37 cellular contexts compared by ENCODE assay signal in the genomic region with DNA sequence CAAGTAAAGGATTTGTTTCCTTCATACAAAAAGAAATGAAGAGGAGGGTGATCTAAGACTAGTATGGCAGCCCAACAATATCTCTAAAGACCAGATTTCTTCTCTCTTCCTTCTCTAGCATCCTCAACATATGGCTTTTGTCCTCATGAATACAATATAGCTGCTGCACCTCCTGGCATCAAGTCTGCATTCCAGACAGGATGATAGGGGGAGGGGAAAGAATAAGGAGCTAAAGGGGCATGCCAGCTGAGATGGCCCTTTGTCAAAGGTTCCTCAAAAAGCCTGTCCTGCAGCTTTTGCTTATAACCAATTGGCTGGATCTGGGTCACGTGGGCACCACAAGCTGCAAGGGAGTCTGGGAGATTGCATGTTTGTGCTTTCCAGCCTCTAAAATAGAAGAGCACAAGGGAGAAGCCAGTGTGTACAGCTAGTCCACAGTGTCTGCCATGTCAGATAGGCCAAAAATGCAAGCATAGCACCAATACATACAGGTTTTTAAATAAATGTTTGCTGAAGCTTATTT.
DNase-seq lines count a peak whose midpoint lies in the region; ATAC-seq, FAIRE-seq and TF ChIP-seq lines count a peak whose summit lies in the region.
"Had no signal": no experiment of that assay in that cellular context is flagged by ENCODE, and none has a peak within 500 bp of the region (broad histone marks: within the 10 kb centered on the region; RNA-seq: fewer than 3 reads in every experiment).

No MANE protein-coding gene starts in this region.

- TF ChIP-seq CTCF in HEK293 (tag by site-specific recombination; IDR thresholded peaks at IDR 0.05) (no peak), astrocyte (IDR thresholded peaks at IDR 0.05; ENCODE audit: insufficient read depth, low read depth, low read length) (no peak), K562 (IDR thresholded peaks at IDR 0.05 in 2 of 3, conservative IDR thresholded peaks at IDR 0.05 in 1 of 3; ENCODE audit: insufficient read depth in 2 of 3, low read depth in 1 of 3, low read length in 3 of 3) (no peak), MM.1S (IDR thresholded peaks at IDR 0.05; ENCODE audit: low read length) (no peak)

- ATAC-seq in K562 = no peak
- ATAC-seq in GM18909 (IDR thresholded peaks at IDR 0.05; ENCODE audit: poor library complexity, unreplicated experiment) = no peak
- ATAC-seq in activated naive CD8-positive, alpha-beta T cell treated with anti-CD3 and anti-CD28 coated beads, Interleukin-2, amount 50 U/mL, for 24 hours = no peak
- ATAC-seq: A549; CD8-positive, alpha-beta T cell had no signal

- H2AFZ ChIP-seq in astrocyte (ENCODE audit: low read depth, low read length) = no peak overlapping the region
- H2AFZ ChIP-seq in K562 (ENCODE audit: low read depth, low read length) = no peak overlapping the region
- no peak overlapping the region for H2AFZ ChIP-seq in MM.1S (ENCODE audit: low read length)

- FAIRE-seq in astrocyte (lab: Jason Lieb, UNC) = peak; percentile 97
- FAIRE-seq in K562 (lab: Jason Lieb, UNC) = no peak
- FAIRE-seq: A204.1, D721Med had no signal

- H3K9me3 ChIP-seq in HEK293 (ENCODE audit: control insufficient read depth, insufficient read depth, low read depth, low read length) (no peaks in the 10 kb centered on the region), astrocyte (ENCODE audit: insufficient read depth, low read depth, low read length) (no peaks in the 10 kb centered on the region), K562 (replicated peaks; ENCODE audit: control insufficient read depth, insufficient read depth, low read depth, low read length) (no peaks in the 10 kb centered on the region), MM.1S (replicated peaks; ENCODE audit: insufficient read depth, low read length) (no peaks in the 10 kb centered on the region)
- H3K9me3 ChIP-seq: A549, BE2C, Caco-2 had no signal

- no peaks in the 10 kb centered on the region for H3K27me3 ChIP-seq in astrocyte (ENCODE audit: insufficient read depth, low read length)
- no peaks in the 10 kb centered on the region for H3K27me3 ChIP-seq in K562 (ENCODE audit: control insufficient read depth in 2 of 2, insufficient read depth in 2 of 2, low read length in 2 of 2)
- H3K27me3 ChIP-seq in MM.1S (replicated peaks; ENCODE audit: insufficient read depth, low read length) = no peaks in the 10 kb centered on the region
- H3K27me3 ChIP-seq: BE2C; BLaER1; BLaER1 treated with 17β-estradiol and CSF1 and Interleukin-3, amounts not matched to agents 10 nM and 100 nM had no signal

- in situ Hi-C loops in K562 (cut with MboI) = no loop called here

- H3F3A ChIP-seq in MM.1S (ENCODE audit: insufficient read depth, low read length) = no peaks in the 10 kb centered on the region

- no peaks in the 10 kb centered on the region for H3K36me3 ChIP-seq in HEK293 (ENCODE audit: control insufficient read depth in 2 of 2, insufficient read depth in 1 of 2, low read length in 2 of 2)
- H3K36me3 ChIP-seq in astrocyte (ENCODE audit: insufficient read depth, low read length) = no peaks in the 10 kb centered on the region
- H3K36me3 ChIP-seq in K562 (ENCODE audit: control insufficient read depth, insufficient read depth, low read length) = no peaks in the 10 kb centered on the region
- no peaks in the 10 kb centered on the region for H3K36me3 ChIP-seq in MM.1S (replicated peaks; ENCODE audit: insufficient read depth, low read length)
- H3K36me3 ChIP-seq: BE2C; BLaER1; BLaER1 treated with 17β-estradiol and CSF1 and Interleukin-3, amounts not matched to agents 10 nM and 100 nM had no signal

- no peak overlapping the region for H3K4me3 Mint-ChIP-seq in astrocyte (ENCODE audit: unreplicated experiment)
- no peak overlapping the region for H3K4me3 Mint-ChIP-seq in activated naive CD8-positive, alpha-beta T cell treated with anti-CD3 and anti-CD28 coated beads, Interleukin-2, amount 50 U/mL, for 24 hours
- H3K4me3 Mint-ChIP-seq: B cell; CD14-positive monocyte; CD4-positive, alpha-beta memory T cell; CD4-positive, alpha-beta T cell; CD4-positive, CD25-positive, alpha-beta regulatory T cell; CD8-positive, alpha-beta memory T cell; CD8-positive, alpha-beta T cell had no signal

- no peaks in the 10 kb centered on the region for H3K9me1 ChIP-seq in K562 (ENCODE audit: control insufficient read depth, insufficient read depth, low read length)

- POLR2A ChIA-PET in HEK293 (lab: Yijun Ruan, JAX) (interaction anchor here (0.6 kb wide), 1 partner anchor 381 kb away, joined by 3 read pairs; no protein-coding TSS in a partner anchor), K562 (lab: Yijun Ruan, JAX) (interaction anchor here (1.4 kb wide), 1 partner anchor 11 kb away, joined by 3 read pairs; no protein-coding TSS in a partner anchor)

- TF ChIP-seq EP300 in Ishikawa (IDR thresholded peaks at IDR 0.05; ENCODE audit: borderline replicate concordance) = no peak
- TF ChIP-seq EP300 in K562 (IDR thresholded peaks at IDR 0.05; ENCODE audit: low read length) = no peak

- H3K9me2 ChIP-seq in MM.1S (replicated peaks; ENCODE audit: insufficient read depth, low read length) = no peaks in the 10 kb centered on the region

- H3K36me3 Mint-ChIP-seq in astrocyte (ENCODE audit: low read depth, unreplicated experiment) = no peaks in the 10 kb centered on the region
- H3K36me3 Mint-ChIP-seq in activated naive CD8-positive, alpha-beta T cell treated with anti-CD3 and anti-CD28 coated beads, Interleukin-2, amount 50 U/mL, for 24 hours (ENCODE audit: low read depth) = no peaks in the 10 kb centered on the region
- H3K36me3 Mint-ChIP-seq: CD14-positive monocyte; CD4-positive, alpha-beta memory T cell; CD4-positive, CD25-positive, alpha-beta regulatory T cell; CD8-positive, alpha-beta T cell had no signal

- H3K9me3 Mint-ChIP-seq in astrocyte (ENCODE audit: unreplicated experiment) = peaks cover 7% of the 10 kb centered on the region
- H3K9me3 Mint-ChIP-seq in activated naive CD8-positive, alpha-beta T cell treated with anti-CD3 and anti-CD28 coated beads, Interleukin-2, amount 50 U/mL, for 24 hours = no peaks in the 10 kb centered on the region
- H3K9me3 Mint-ChIP-seq: CD4-positive, alpha-beta T cell; CD8-positive, alpha-beta memory T cell; CD8-positive, alpha-beta T cell had no signal

- no peak for DNase-seq in astrocyte (ENCODE audit: low read depth)
- no peak for DNase-seq in K562 (ENCODE audit: extremely low read depth in 1 of 4, low spot score in 3 of 4)
- no peak for DNase-seq in stimulated activated CD4-positive, alpha-beta T cell treated with anti-CD3 and anti-CD28 coated beads, Interleukin-15, amount 100 ng/mL, for 24 hours
- no peak for DNase-seq in activated naive CD8-positive, alpha-beta T cell treated with anti-CD3 and anti-CD28 coated beads, Interleukin-2, amount 50 U/mL, for 24 hours
- no peak for DNase-seq in MM.1S
- DNase-seq: 8988T; ACHN; AML-193; BE2C; C1 segment of cervical spinal cord; Caco-2; Calu3; CD4-positive, alpha-beta memory T cell; CD4-positive, alpha-beta T cell; CD4-positive, CD25-positive, alpha-beta regulatory T cell; CD8-positive, alpha-beta memory T cell; CD8-positive, alpha-beta T cell; COR-L47; DMS 273 treated with DMSO at 0.1 percent for 48 hours; DMS153; DMS53; DMS79; DMS79 treated with DMSO at 0.1 percent for 48 hours; DND-41; EL had no signal

- H4K20me1 ChIP-seq in astrocyte (ENCODE audit: insufficient read depth, low read length) (no peaks in the 10 kb centered on the region), K562 (replicated peaks; ENCODE audit: control insufficient read depth, insufficient read depth, low read length) (no peaks in the 10 kb centered on the region), MM.1S (ENCODE audit: insufficient read depth, low read length) (no peaks in the 10 kb centered on the region)
- H4K20me1 ChIP-seq: BLaER1; BLaER1 treated with 17β-estradiol and CSF1 and Interleukin-3, amounts not matched to agents 10 nM and 100 nM had no signal

- no peak overlapping the region for H3K27ac Mint-ChIP-seq in astrocyte (ENCODE audit: unreplicated experiment)
- H3K27ac Mint-ChIP-seq in activated naive CD8-positive, alpha-beta T cell treated with anti-CD3 and anti-CD28 coated beads, Interleukin-2, amount 50 U/mL, for 24 hours = no peak overlapping the region
- H3K27ac Mint-ChIP-seq: B cell; CD14-positive monocyte; CD4-positive, alpha-beta T cell; CD4-positive, CD25-positive, alpha-beta regulatory T cell; CD8-positive, alpha-beta T cell had no signal

- H3K27me3 Mint-ChIP-seq in astrocyte (ENCODE audit: low read depth, unreplicated experiment) = peaks cover 5% of the 10 kb centered on the region
- H3K27me3 Mint-ChIP-seq in activated naive CD8-positive, alpha-beta T cell treated with anti-CD3 and anti-CD28 coated beads, Interleukin-2, amount 50 U/mL, for 24 hours = no peaks in the 10 kb centered on the region
- H3K27me3 Mint-ChIP-seq: CD4-positive, alpha-beta memory T cell; CD4-positive, alpha-beta T cell; CD4-positive, CD25-positive, alpha-beta regulatory T cell had no signal

- no peak overlapping the region for H3K4me3 ChIP-seq in HEK293 (ENCODE audit: low read depth, low read length)
- H3K4me3 ChIP-seq in astrocyte (ENCODE audit: insufficient read depth, low read depth, low read length) = no peak overlapping the region
- no peak overlapping the region for H3K4me3 ChIP-seq in K562
- no peak overlapping the region for H3K4me3 ChIP-seq in MM.1S (ENCODE audit: low read length)
- H3K4me3 ChIP-seq: A549; BLaER1; BLaER1 treated with 17β-estradiol and CSF1 and Interleukin-3, amounts not matched to agents 10 nM and 100 nM had no signal

- H3K27ac ChIP-seq in HEK293 (ENCODE audit: extremely low read depth, low read depth, low read length) (no peak overlapping the region), astrocyte (ENCODE audit: low read depth, low read length) (no peak overlapping the region), K562 (ENCODE audit: extremely low read depth, low read depth, low read length) (no peak overlapping the region), MM.1S (ENCODE audit: low read length) (no peak overlapping the region)
- H3K27ac ChIP-seq: 22Rv1; A549; BLaER1; BLaER1 treated with 17β-estradiol and CSF1 and Interleukin-3, amounts not matched to agents 10 nM and 100 nM; C4-2B had no signal

- TF ChIP-seq POLR2A in K562 (conservative IDR thresholded peaks at IDR 0.05) = no peak

- H3K4me2 ChIP-seq in astrocyte (ENCODE audit: low read length) (no peak overlapping the region), K562 (ENCODE audit: insufficient read depth, low read length) (no peak overlapping the region), MM.1S (ENCODE audit: low read depth, low read length) (no peak overlapping the region)
- H3K4me2 ChIP-seq: A549 had no signal

- H3K4me1 ChIP-seq in HEK293 (ENCODE audit: control insufficient read depth, insufficient read depth, low read length) (peaks cover 4% of the 10 kb centered on the region; the same call in 1 of the 2 replicates), astrocyte (ENCODE audit: insufficient read depth, low read length) (no peaks in the 10 kb centered on the region), K562 (replicated peaks in 1 of 2; ENCODE audit: control insufficient read depth in 2 of 2, insufficient read depth in 2 of 2, low read length in 2 of 2) (peaks cover 0 to 5% of the 10 kb centered on the region in 2 experiments; a peak in 2 of 5 replicates), MM.1S (ENCODE audit: low read length) (no peaks in the 10 kb centered on the region)
- H3K4me1 ChIP-seq: A549, BE2C, Caco-2 had no signal

- TF ChIP-seq RAD21 in Ishikawa (IDR thresholded peaks at IDR 0.05; ENCODE audit: low read depth) (no peak), K562 (CRISPR knock-in tag; conservative IDR thresholded peaks at IDR 0.05 in 1 of 2, IDR thresholded peaks at IDR 0.05 in 1 of 2) (no peak)

- H3K79me2 ChIP-seq in astrocyte (ENCODE audit: insufficient read depth, low read length) = no peaks in the 10 kb centered on the region
- no peaks in the 10 kb centered on the region for H3K79me2 ChIP-seq in K562 (ENCODE audit: control insufficient read depth, insufficient read depth, low read length)
- H3K79me2 ChIP-seq in MM.1S (ENCODE audit: low read length) = no peaks in the 10 kb centered on the region

- intact Hi-C loops in K562 (cut with micrococcal nuclease) = no loop called here

- H3K4me1 Mint-ChIP-seq in astrocyte (ENCODE audit: low read depth, unreplicated experiment) = peaks cover 5% of the 10 kb centered on the region
- peaks cover 4% of the 10 kb centered on the region for H3K4me1 Mint-ChIP-seq in activated naive CD8-positive, alpha-beta T cell treated with anti-CD3 and anti-CD28 coated beads, Interleukin-2, amount 50 U/mL, for 24 hours
- H3K4me1 Mint-ChIP-seq: B cell had no signal

- no TSS peak for BruUV-seq in K562 (replicated peaks; lab: Mats Ljungman, UMichigan)

- H3K9ac ChIP-seq in astrocyte (ENCODE audit: low read length) (no peak overlapping the region), K562 (ENCODE audit: insufficient read depth in 1 of 2, low read depth in 2 of 2, low read length in 2 of 2) (no peak overlapping the region), MM.1S (ENCODE audit: low read length) (no peak overlapping the region)
- H3K9ac ChIP-seq: BLaER1; BLaER1 treated with 17β-estradiol and CSF1 and Interleukin-3, amounts not matched to agents 10 nM and 100 nM had no signal

- CTCF ChIA-PET in HEK293 (lab: Yijun Ruan, JAX) (interaction anchor here (1.9 kb wide), 1 partner anchor 11 kb away, joined by 5 read pairs; no protein-coding TSS in a partner anchor), K562 (lab: Yijun Ruan, JAX; ENCODE audit: low intra/inter-chr PET ratio) (no interaction called here)

- 8% methylated on average over 1 of the region's 1 CpG for WGBS in K562 (ENCODE audit: insufficient coverage, low coverage, missing lambda C conversion rate)
